In genomic region chr3:193605876-193606275, GRCh38 we compare ENCODE assay signal across 8 cellular contexts. TPM values are rescaled to one million over a fixed set of nuclear protein-coding genes. Genes with fewer than 3 reads are reported as not detected.
A peak's percentile ranks its signal among the peaks of the same experiment; 100 is the strongest.
DNase-seq lines count a peak whose midpoint lies in the region; ATAC-seq, FAIRE-seq and TF ChIP-seq lines count a peak whose summit lies in the region.

No MANE protein-coding gene starts in this region.

- no peak overlapping the region for H3K27ac ChIP-seq in AG04450 (ENCODE audit: low read depth, low read length)

- peaks cover 8% of the 10 kb centered on the region for H3K9me3 Mint-ChIP-seq in osteocyte (ENCODE audit: unreplicated experiment)

- POLR2A ChIA-PET in AG04450 (lab: Yijun Ruan, JAX): no interaction called here

- FAIRE-seq in GM12892 (lab: Jason Lieb, UNC): peak; percentile 57

- H3K9me3 ChIP-seq in AG04450 (ENCODE audit: control insufficient read depth, insufficient read depth, low read length): no peaks in the 10 kb centered on the region; the same call in 1 of the 2 replicates

- peak; percentile 70 for ATAC-seq in HG03354 (IDR thresholded peaks at IDR 0.05; ENCODE audit: poor library complexity, severe bottlenecking, unreplicated experiment)

- no peaks in the 10 kb centered on the region for H3K27me3 Mint-ChIP-seq in osteocyte (ENCODE audit: unreplicated experiment)

- no peak overlapping the region for H3K27ac Mint-ChIP-seq in osteocyte (ENCODE audit: unreplicated experiment)

- no peak overlapping the region for H3K4me3 Mint-ChIP-seq in osteocyte (ENCODE audit: unreplicated experiment)

- CTCF ChIA-PET in AG04450 (lab: Charles Lee): no interaction called here

- H3K27me3 ChIP-seq in AG04450 (ENCODE audit: control insufficient read depth, insufficient read depth, low read length): no peaks in the 10 kb centered on the region

- DNase-seq in AG04450 (ENCODE audit: low read depth, low spot score) (no peak), GM12892 (ENCODE audit: insufficient read length) (no peak), NCI-H82 treated with DMSO at 0.1 percent for 48 hours (lab: John Stamatoyannopoulos, UW; ENCODE audit: unreplicated experiment) (peak; percentile 5), activated T-cell treated with anti-CD3 and anti-CD28 coated beads for 4 hours (peak; percentile 45), foreskin fibroblast (peak; percentile 33 to 73), osteocyte (ENCODE audit: extremely low spot score, unreplicated experiment) (no peak), mesenteric fat pad (ENCODE audit: low spot score) (no peak)

- no peak overlapping the region for H3K4me3 ChIP-seq in AG04450 (ENCODE audit: low read depth, low read length)
- H3K4me3 ChIP-seq in foreskin fibroblast (ENCODE audit: low read depth in 1 of 2, low read length in 2 of 2): no peak overlapping the region

- peak; percentile 82 for TF ChIP-seq CTCF in AG04450 (IDR thresholded peaks at IDR 0.05; ENCODE audit: low read depth, low read length)
- peak; percentile 82 for TF ChIP-seq CTCF in foreskin fibroblast (IDR thresholded peaks at IDR 0.05; ENCODE audit: low read depth, low read length)
- peak; percentile 81 for TF ChIP-seq CTCF in osteocyte (IDR thresholded peaks at IDR 0.05)

- H3K4me1 Mint-ChIP-seq in osteocyte (ENCODE audit: unreplicated experiment): peaks cover 1% of the 10 kb centered on the region

- TF ChIP-seq POLR2A in GM12892 (IDR thresholded peaks at IDR 0.05; ENCODE audit: low read depth, low read length): no peak

- H3K36me3 Mint-ChIP-seq in osteocyte (ENCODE audit: unreplicated experiment): peaks cover 7% of the 10 kb centered on the region

RNA-seq across cellular contexts. Expression of gene OPA1, which starts 12.9 kb away (rescaled TPM):
- polyA plus RNA-seq in AG04450 (2011; rRNA removed): 42.8 and 52.1 TPM in 2 replicates
- 59.7 and 90.1 TPM in 2 replicates for polyA minus RNA-seq in AG04450 (2011; rRNA and poly(A)+ RNA removed)
- polyA plus RNA-seq in GM12892 (2012; ENCODE audit: missing spikeins): 40.0 TPM
- 49.6 and 52.5 TPM in 2 replicates for total RNA-seq in osteocyte
- 69.3 TPM for total RNA-seq in mesenteric fat pad

RNA-seq across cellular contexts. Expression of gene ATP13A4, which starts 51.2 kb away (rescaled TPM):
- 0.04 and 0.16 TPM in 2 replicates for polyA plus RNA-seq in AG04450 (2011; rRNA removed)
- polyA minus RNA-seq in AG04450 (2011; rRNA and poly(A)+ RNA removed): not detected in 2 replicates
- polyA plus RNA-seq in GM12892 (2012; ENCODE audit: missing spikeins): 1.9 TPM
- total RNA-seq in osteocyte (0.27 TPM in 1 of 2 replicates, not detected in the other), mesenteric fat pad (not detected)

Comparison
In these comparisons a context has a peak if more than half of its experiments do, and no peak if none do; other contexts are left out.
1. DNase-seq: peak in NCI-H82 treated with DMSO at 0.1 percent for 48 hours (single experiment), activated T-cell treated with anti-CD3 and anti-CD28 coated beads for 4 hours (single experiment) and foreskin fibroblast (2 of 2); none in AG04450 (single experiment), GM12892 (single experiment), osteocyte (single experiment) and mesenteric fat pad (single experiment).
2. Peak in every context shown above with its lines, with median percentiles within 50 percentile points of each other: CTCF ChIP-seq.